ENCODE assay signal across 1 cellular context in genomic region chr2:218217366-218218309, GRCh38.
A peak's percentile ranks its signal among the peaks of the same experiment; 100 is the strongest.
TF ChIP-seq lines count a peak whose summit lies in the region.

No MANE protein-coding gene starts in this region.

TF ChIP-seq in HepG2, 621 proteins besides CTCF, POLR2A, EP300 and RAD21 (continued from another document):
- TF ChIP-seq MAZ (IDR thresholded peaks at IDR 0.05; ENCODE audit: borderline replicate concordance, low read depth, low read length) = no peak
- TF ChIP-seq MAZ (CRISPR knock-in tag; IDR thresholded peaks at IDR 0.05; ENCODE audit: low read depth) = peak; percentile 66; the same call in 1 of the 2 replicates
- TF ChIP-seq ZNF343 (CRISPR knock-in tag; IDR thresholded peaks at IDR 0.05) = no peak; the same call in 1 of the 2 replicates
- TF ChIP-seq HNF4A (CRISPR knock-in tag; IDR thresholded peaks at IDR 0.05) = peak; percentile 22; the same call in 1 of the 2 replicates
- TF ChIP-seq ARHGAP35 (CRISPR knock-in tag; IDR thresholded peaks at IDR 0.05; ENCODE audit: borderline replicate concordance) = no peak
- peak; percentile 1 to 3; a peak in 1 of 4 replicates for TF ChIP-seq HMGXB4 (CRISPR knock-in tag; IDR thresholded peaks at IDR 0.05; ENCODE audit: borderline replicate concordance in 1 of 2, low read depth in 1 of 2)
- TF ChIP-seq MEIS2 (CRISPR knock-in tag; IDR thresholded peaks at IDR 0.05) = 0 out of 2 replicates have a peak, but pooled peaks have one; percentile 14
- no peak for TF ChIP-seq CHD4 (IDR thresholded peaks at IDR 0.05; ENCODE audit: borderline replicate concordance, low read length)
- TF ChIP-seq KDM5A (IDR thresholded peaks at IDR 0.05; ENCODE audit: borderline replicate concordance, low read length) = peak; percentile 66; the same call in 1 of the 2 replicates
- TF ChIP-seq KDM2A (CRISPR knock-in tag; IDR thresholded peaks at IDR 0.05; ENCODE audit: borderline replicate concordance, low read depth) = no peak
- no peak for TF ChIP-seq ZNF460 (CRISPR knock-in tag; IDR thresholded peaks at IDR 0.05; ENCODE audit: borderline replicate concordance)
- TF ChIP-seq ZSCAN31 (CRISPR knock-in tag; IDR thresholded peaks at IDR 0.05; ENCODE audit: low read depth) = 0 out of 2 replicates have a peak, but pooled peaks have one; percentile 16
- TF ChIP-seq KMT2B (CRISPR knock-in tag; IDR thresholded peaks at IDR 0.05) = peak; percentile 12; the same call in 1 of the 2 replicates
- no peak for TF ChIP-seq ZNF567 (CRISPR knock-in tag; IDR thresholded peaks at IDR 0.05; ENCODE audit: borderline replicate concordance)
- peak; percentile 84 for TF ChIP-seq RBFOX2 (IDR thresholded peaks at IDR 0.05; ENCODE audit: low read depth, low read length)
- peak; percentile 62 for TF ChIP-seq PHF8 (CRISPR knock-in tag; IDR thresholded peaks at IDR 0.05)
- TF ChIP-seq ZNF691 (CRISPR knock-in tag; IDR thresholded peaks at IDR 0.05; ENCODE audit: borderline replicate concordance, low read depth) = no peak
- 0 out of 2 replicates have a peak, but pooled peaks have one; percentile 18 for TF ChIP-seq MEF2D (CRISPR knock-in tag; IDR thresholded peaks at IDR 0.05)
- TF ChIP-seq SCMH1 (CRISPR knock-in tag; IDR thresholded peaks at IDR 0.05; ENCODE audit: borderline replicate concordance) = no peak
